In genomic region chr11:33507967-33508366, GRCh38 we compare ENCODE assay signal across 14 cellular contexts.
DNase-seq lines count a peak whose midpoint lies in the region; ATAC-seq and TF ChIP-seq lines count a peak whose summit lies in the region.
"Had no signal": no experiment of that assay in that cellular context is flagged by ENCODE, and none has a peak within 500 bp of the region (broad histone marks: within the 10 kb centered on the region; RNA-seq: fewer than 3 reads in every experiment).

No MANE protein-coding gene starts in this region.

- H3K9me3 Mint-ChIP-seq in activated CD8-positive, alpha-beta T cell treated with anti-CD3 and anti-CD28 coated beads, Interleukin-2, amount 10 ng/mL, durations not matched to agents 7 days and 5 days (ENCODE audit: insufficient read depth) = no peaks in the 10 kb centered on the region
- H3K9me3 Mint-ChIP-seq in CD4-positive, alpha-beta T cell = no peaks in the 10 kb centered on the region

- no peak overlapping the region for H2BK5ac ChIP-seq in trophoblast cell (ENCODE audit: low read depth, low read length, poor library complexity)

- intact Hi-C loops in CD4-positive, alpha-beta T cell (cut with DNase I, micrococcal nuclease) = no loop called here

- H3K36me3 ChIP-seq in trophoblast cell (ENCODE audit: control insufficient read depth in 1 of 2, insufficient read depth in 2 of 2, low read length in 2 of 2) = no peaks in the 10 kb centered on the region
- H3K36me3 ChIP-seq: lower lobe of right lung had no signal

- no peak overlapping the region for H3K27ac ChIP-seq in trophoblast cell (ENCODE audit: low read depth, low read length)
- H3K27ac ChIP-seq in CD4-positive, alpha-beta T cell (ENCODE audit: low read depth, low read length) = no peak overlapping the region
- H3K27ac ChIP-seq: coronary artery, lower lobe of right lung had no signal

- no peaks in the 10 kb centered on the region for H3K4me1 ChIP-seq in trophoblast cell (ENCODE audit: control insufficient read depth in 1 of 2, insufficient read depth in 2 of 2, low read length in 2 of 2)
- H3K4me1 ChIP-seq: lower lobe of right lung had no signal

- H3K36me3 Mint-ChIP-seq in activated CD8-positive, alpha-beta T cell treated with anti-CD3 and anti-CD28 coated beads, Interleukin-2, amount 10 ng/mL, durations not matched to agents 7 days and 5 days (ENCODE audit: low read depth) = no peaks in the 10 kb centered on the region
- no peaks in the 10 kb centered on the region for H3K36me3 Mint-ChIP-seq in CD4-positive, alpha-beta T cell (ENCODE audit: low read depth)

- no peak overlapping the region for H3K4me3 Mint-ChIP-seq in activated CD8-positive, alpha-beta T cell treated with anti-CD3 and anti-CD28 coated beads, Interleukin-2, amount 10 ng/mL, durations not matched to agents 7 days and 5 days
- H3K4me3 Mint-ChIP-seq in CD4-positive, alpha-beta T cell = no peak overlapping the region

- TF ChIP-seq CTCF in NB4 (IDR thresholded peaks at IDR 0.05; ENCODE audit: low read depth, low read length) = no peak
- no peak for TF ChIP-seq CTCF in choroid plexus epithelial cell (conservative IDR thresholded peaks at IDR 0.05; ENCODE audit: low read depth, low read length)
- no peak for TF ChIP-seq CTCF in CD4-positive, alpha-beta T cell (IDR thresholded peaks at IDR 0.05)

- no peak for ATAC-seq in activated CD8-positive, alpha-beta T cell treated with anti-CD3 and anti-CD28 coated beads, Interleukin-2, amount 10 ng/mL, durations not matched to agents 7 days and 5 days
- ATAC-seq in CD4-positive, alpha-beta T cell (ENCODE audit: poor library complexity) = no peak
- no peak for ATAC-seq in HG02678 (IDR thresholded peaks at IDR 0.05; ENCODE audit: unreplicated experiment)

- H3K79me1 ChIP-seq in trophoblast cell (ENCODE audit: low read length) = no peaks in the 10 kb centered on the region

- no peak overlapping the region for H2BK12ac ChIP-seq in trophoblast cell (ENCODE audit: low read length)

- H2AK5ac ChIP-seq in trophoblast cell (ENCODE audit: low read length) = no peak overlapping the region

- no peak overlapping the region for H3K27ac Mint-ChIP-seq in activated CD8-positive, alpha-beta T cell treated with anti-CD3 and anti-CD28 coated beads, Interleukin-2, amount 10 ng/mL, durations not matched to agents 7 days and 5 days
- no peak overlapping the region for H3K27ac Mint-ChIP-seq in CD4-positive, alpha-beta T cell

- DNase-seq in NCI-H2107 treated with DMSO at 0.1 percent for 48 hours (lab: John Stamatoyannopoulos, UW; ENCODE audit: unreplicated experiment) = peak; percentile 21
- DNase-seq in NCI-H2107 (lab: John Stamatoyannopoulos, UW) = no peak
- peak; percentile 40 for DNase-seq in NB4 (ENCODE audit: low read depth)
- DNase-seq in choroid plexus epithelial cell (ENCODE audit: low read depth) = peak; percentile 69
- peak; percentile 19 to 39 for DNase-seq in trophoblast cell
- DNase-seq in activated CD8-positive, alpha-beta T cell treated with anti-CD3 and anti-CD28 coated beads, Interleukin-2, amount 10 ng/mL, durations not matched to agents 7 days and 5 days = no peak
- no peak for DNase-seq in CD4-positive, alpha-beta T cell
- DNase-seq: activated CD4-positive, alpha-beta T cell treated with anti-CD3 and anti-CD28 coated beads, Interleukin-2, amount 50 U/mL, for 48 hours; GDM1; lower lobe of right lung; stimulated activated CD4-positive, alpha-beta T cell treated with anti-CD3 and anti-CD28 coated beads, Interleukin-4, amount 100 ng/mL, for 4 hours; substantia nigra had no signal

- peaks cover 5% of the 10 kb centered on the region for H3K27me3 Mint-ChIP-seq in activated CD8-positive, alpha-beta T cell treated with anti-CD3 and anti-CD28 coated beads, Interleukin-2, amount 10 ng/mL, durations not matched to agents 7 days and 5 days (ENCODE audit: low read depth)
- peaks cover 42% of the 10 kb centered on the region for H3K27me3 Mint-ChIP-seq in CD4-positive, alpha-beta T cell

- H3K27me3 ChIP-seq in trophoblast cell (ENCODE audit: insufficient read depth, low read length) = no peaks in the 10 kb centered on the region
- H3K27me3 ChIP-seq in CD4-positive, alpha-beta T cell (ENCODE audit: control insufficient read depth, insufficient read depth, low read length) = no peaks in the 10 kb centered on the region

- CTCF ChIA-PET in activated CD8-positive, alpha-beta T cell treated with anti-CD3 and anti-CD28 coated beads, Interleukin-2, amount 10 ng/mL, durations not matched to agents 7 days and 5 days (lab: Charles Lee) = no interaction called here
- CTCF ChIA-PET in CD4-positive, alpha-beta T cell (lab: Charles Lee) = no interaction called here

- H3K4me3 ChIP-seq in NB4 (ENCODE audit: low read depth, low read length) (no peak overlapping the region), choroid plexus epithelial cell (ENCODE audit: low read depth, low read length) (no peak overlapping the region), trophoblast cell (ENCODE audit: low read depth, low read length) (no peak overlapping the region)
- H3K4me3 ChIP-seq: coronary artery, lower lobe of right lung had no signal

- H3K23ac ChIP-seq in trophoblast cell (ENCODE audit: low read length) = no peak overlapping the region

- H4K12ac ChIP-seq in trophoblast cell (ENCODE audit: low read depth, low read length) = no peak overlapping the region

- no peak overlapping the region for H3K14ac ChIP-seq in trophoblast cell (ENCODE audit: low read length)

- WGBS in trophoblast cell (ENCODE audit: extremely low coverage, insufficient coverage, insufficient read length) = no CpG with 5 or more reads among the region's 3 CpGs

- no peaks in the 10 kb centered on the region for H3K79me2 ChIP-seq in trophoblast cell (ENCODE audit: control insufficient read depth, insufficient read depth, low read length, poor library complexity)

- H3K9ac ChIP-seq in trophoblast cell (ENCODE audit: low read length) = no peak overlapping the region

- no peaks in the 10 kb centered on the region for H3K9me3 ChIP-seq in trophoblast cell (ENCODE audit: insufficient read depth, low read depth, low read length)
- no peaks in the 10 kb centered on the region for H3K9me3 ChIP-seq in CD4-positive, alpha-beta T cell (ENCODE audit: control insufficient read depth, low read length)
- H3K9me3 ChIP-seq: lower lobe of right lung had no signal

- H3K4me2 ChIP-seq in trophoblast cell (ENCODE audit: low read length) = no peak overlapping the region

- TF ChIP-seq POLR2A in NB4 (IDR thresholded peaks at IDR 0.05; ENCODE audit: extremely low read depth, insufficient read length) = no peak

- H4K91ac ChIP-seq in trophoblast cell (ENCODE audit: low read depth, low read length) = no peak overlapping the region

- H3K4me1 Mint-ChIP-seq in activated CD8-positive, alpha-beta T cell treated with anti-CD3 and anti-CD28 coated beads, Interleukin-2, amount 10 ng/mL, durations not matched to agents 7 days and 5 days (ENCODE audit: low read depth) = no peaks in the 10 kb centered on the region
- H3K4me1 Mint-ChIP-seq in CD4-positive, alpha-beta T cell (ENCODE audit: low read depth) = no peaks in the 10 kb centered on the region

- no peak overlapping the region for H4K8ac ChIP-seq in trophoblast cell (ENCODE audit: low read depth, low read length)

- H3K4ac ChIP-seq in trophoblast cell (ENCODE audit: low read depth, low read length) = no peak overlapping the region

- no peak overlapping the region for H2BK120ac ChIP-seq in trophoblast cell (ENCODE audit: insufficient read depth, low read length, poor library complexity)

- H3K18ac ChIP-seq in trophoblast cell (ENCODE audit: low read length) = no peak overlapping the region

- POLR2A ChIA-PET in activated CD8-positive, alpha-beta T cell treated with anti-CD3 and anti-CD28 coated beads, Interleukin-2, amount 10 ng/mL, durations not matched to agents 7 days and 5 days (lab: Charles Lee) = no interaction called here
- POLR2A ChIA-PET in CD4-positive, alpha-beta T cell (lab: Charles Lee) = no interaction called here

- H2AFZ ChIP-seq in trophoblast cell (ENCODE audit: insufficient read depth, low read length, poor library complexity) = no peak overlapping the region

Comparison
In these comparisons a context has a peak if more than half of its experiments do, and no peak if none do; other contexts are left out.
1. DNase-seq: peak in NCI-H2107 treated with DMSO at 0.1 percent for 48 hours (single experiment), NB4 (single experiment), choroid plexus epithelial cell (single experiment) and trophoblast cell (2 of 2); none in NCI-H2107 (single experiment), activated CD8-positive, alpha-beta T cell treated with anti-CD3 and anti-CD28 coated beads, Interleukin-2, amount 10 ng/mL, durations not matched to agents 7 days and 5 days (single experiment) and CD4-positive, alpha-beta T cell (0 of 10).